In genomic region chr16:71808593-71809449, GRCh38 we compare ENCODE assay signal across 1 cellular context.
TF ChIP-seq lines count a peak whose summit lies in the region.

Gene AP1G1, minus strand, starts transcription at chr16:71808834. Its CDS starts 19,355 bp downstream, at chr16:71789479.

TF ChIP-seq in K562, 482 proteins besides CTCF, POLR2A, EP300 and RAD21 (continued from another document and continues in another):
- TF ChIP-seq ELF4 (CRISPR knock-in tag; IDR thresholded peaks at IDR 0.05) (no peak), ZNF589 (CRISPR knock-in tag; IDR thresholded peaks at IDR 0.05; ENCODE audit: low read depth) (0 out of 2 replicates have a peak, but pooled peaks have one; percentile 49), THRB (CRISPR knock-in tag; conservative IDR thresholded peaks at IDR 0.05) (no peak), SRSF1 (IDR thresholded peaks at IDR 0.05; ENCODE audit: low read depth, low read length) (no peak), NFIX (CRISPR knock-in tag; IDR thresholded peaks at IDR 0.05; ENCODE audit: low read depth) (no peak), MYNN (IDR thresholded peaks at IDR 0.05) (no peak; the same call in 1 of the 2 replicates), MYNN (CRISPR knock-in tag; IDR thresholded peaks at IDR 0.05) (no peak), HMGXB4 (CRISPR knock-in tag; IDR thresholded peaks at IDR 0.05) (no peak), ERF (CRISPR knock-in tag; IDR thresholded peaks at IDR 0.05) (no peak), XRCC3 (IDR thresholded peaks at IDR 0.05) (no peak), IFI16 (CRISPR knock-in tag; IDR thresholded peaks at IDR 0.05) (no peak), TAF9B (IDR thresholded peaks at IDR 0.05; ENCODE audit: partially characterized antibody) (peak; percentile 98), ZNF609 (CRISPR knock-in tag; IDR thresholded peaks at IDR 0.05; ENCODE audit: borderline replicate concordance) (no peak; the same call in 1 of the 2 replicates), GATAD2B (IDR thresholded peaks at IDR 0.05; ENCODE audit: borderline replicate concordance) (no peak), FUS (optimal IDR thresholded peaks at IDR 0.05; ENCODE audit: low read depth, low read length) (no peak), MIER1 (IDR thresholded peaks at IDR 0.05; ENCODE audit: low read depth) (peak; percentile 71; the same call in 1 of the 2 replicates), SRSF7 (optimal IDR thresholded peaks at IDR 0.05; ENCODE audit: low read depth, low read length) (no peak), ZBTB8A (IDR thresholded peaks at IDR 0.05; ENCODE audit: partially characterized antibody) (no peak), ELF1 (tag; IDR thresholded peaks at IDR 0.05) (peak; percentile 80), PATZ1 (CRISPR knock-in tag; IDR thresholded peaks at IDR 0.05; ENCODE audit: borderline replicate concordance) (no peak), PTRF (tag; IDR thresholded peaks at IDR 0.05) (no peak), L3MBTL2 (IDR thresholded peaks at IDR 0.05) (peak; percentile 65; the same call in 1 of the 2 replicates), CC2D1A (IDR thresholded peaks at IDR 0.05) (peak; percentile 95), VEZF1 (CRISPR knock-in tag; IDR thresholded peaks at IDR 0.05) (peak; percentile 98), ZFP36 (IDR thresholded peaks at IDR 0.05; ENCODE audit: low read depth, low read length, partially characterized antibody) (no peak), USF1 (CRISPR knock-in tag; IDR thresholded peaks at IDR 0.05) (no peak), NR1H2 (CRISPR knock-in tag; IDR thresholded peaks at IDR 0.05) (no peak), ZNF408 (CRISPR knock-in tag; IDR thresholded peaks at IDR 0.05; ENCODE audit: low read depth) (no peak), CBX2 (IDR thresholded peaks at IDR 0.05; ENCODE audit: insufficient read depth, low read length, poor library complexity, severe bottlenecking) (no peak), ZNF311 (CRISPR knock-in tag; IDR thresholded peaks at IDR 0.05) (no peak), NONO (IDR thresholded peaks at IDR 0.05; ENCODE audit: low read depth in 2 of 2, low read length in 1 of 2) (peak in 1 of 2 experiments; percentile 16; a peak in 1 of 4 replicates), RBM22 (IDR thresholded peaks at IDR 0.05; ENCODE audit: low read depth, low read length, poor library complexity, severe bottlenecking) (peak; percentile 86), LCOR (CRISPR knock-in tag; IDR thresholded peaks at IDR 0.05) (peak; percentile 58), FOSL1 (tag; conservative IDR thresholded peaks at IDR 0.05) (peak; percentile 79), ZFP30 (CRISPR knock-in tag; IDR thresholded peaks at IDR 0.05; ENCODE audit: borderline replicate concordance) (no peak), SP1 (CRISPR knock-in tag; IDR thresholded peaks at IDR 0.05) (peak; percentile 91), ZNF3 (CRISPR knock-in tag; IDR thresholded peaks at IDR 0.05) (no peak), SMARCE1 (IDR thresholded peaks at IDR 0.05) (no peak), ZNF644 (tag; IDR thresholded peaks at IDR 0.05; ENCODE audit: low read depth) (no peak), POLR2B (IDR thresholded peaks at IDR 0.05; ENCODE audit: low read depth, partially characterized antibody) (peak; percentile 75), ZNF217 (CRISPR knock-in tag; IDR thresholded peaks at IDR 0.05) (no peak), IRF9 (tag; IDR thresholded peaks at IDR 0.05) (no peak), ZNF444 (CRISPR knock-in tag; IDR thresholded peaks at IDR 0.05) (no peak), ZZZ3 (IDR thresholded peaks at IDR 0.05) (0 out of 2 replicates have a peak, but pooled peaks have one; percentile 53), ZFP1 (CRISPR knock-in tag; IDR thresholded peaks at IDR 0.05) (no peak), MITF (IDR thresholded peaks at IDR 0.05) (no peak), TFAP4 (CRISPR knock-in tag; IDR thresholded peaks at IDR 0.05; ENCODE audit: borderline replicate concordance) (peak; percentile 83), MNT (conservative IDR thresholded peaks at IDR 0.05) (peak; percentile 72 to 93), ZNF586 (CRISPR knock-in tag; conservative IDR thresholded peaks at IDR 0.05) (no peak), ARNT (IDR thresholded peaks at IDR 0.05) (peak; percentile 97 to 99), NR2C1 (IDR thresholded peaks at IDR 0.05) (peak; percentile 83), NR2C1 (tag; IDR thresholded peaks at IDR 0.05) (peak; percentile 69), CBFB (CRISPR knock-in tag; IDR thresholded peaks at IDR 0.05) (peak; percentile 96), GTF2E2 (tag; IDR thresholded peaks at IDR 0.05) (no peak), PYGO2 (tag; IDR thresholded peaks at IDR 0.05) (peak; percentile 63; the same call in 1 of the 2 replicates), ZNF184 (CRISPR knock-in tag; IDR thresholded peaks at IDR 0.05) (no peak)
